Comparison of ENCODE assay signal across 11 cellular contexts in the genomic region with DNA sequence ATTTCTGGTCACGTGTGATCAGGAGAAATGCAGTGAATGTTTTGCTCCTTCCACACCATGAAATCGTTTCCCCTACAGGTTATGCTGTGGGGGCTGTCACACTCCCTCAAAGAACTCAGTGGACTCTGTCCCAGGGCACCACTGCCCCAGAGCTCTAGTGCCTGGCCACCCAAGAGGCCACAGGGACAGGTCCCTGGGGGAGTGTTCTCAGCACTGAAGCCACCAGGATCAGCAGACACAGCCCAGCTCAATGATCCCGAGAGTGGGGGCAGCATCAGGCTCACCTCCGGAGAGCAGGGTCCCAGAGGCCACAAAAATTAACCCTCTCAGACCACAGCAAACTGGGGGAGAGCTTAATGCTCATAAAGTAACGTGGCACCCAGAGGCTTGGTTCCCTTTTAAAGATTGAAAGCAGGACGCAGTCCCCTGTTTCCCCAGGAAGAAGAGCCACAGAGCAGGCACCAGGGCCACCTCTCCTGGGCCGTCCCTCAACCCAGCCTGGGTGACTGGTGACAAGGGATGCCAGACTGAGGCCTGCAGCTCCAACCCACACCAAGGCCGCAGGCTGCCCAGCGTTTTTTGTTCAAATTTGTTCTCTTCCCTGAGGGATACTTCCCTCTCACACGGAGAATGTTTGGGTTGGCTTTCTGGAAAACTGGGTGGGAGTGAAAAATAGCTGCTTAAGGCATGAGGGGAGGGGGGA.
"Had no signal": no experiment of that assay in that cellular context is flagged by ENCODE, and none has a peak within 500 bp of the region (broad histone marks: within the 10 kb centered on the region; RNA-seq: fewer than 3 reads in every experiment).

No MANE protein-coding gene starts in this region.

- H3K4me3 ChIP-seq: coronary artery, skin epidermis had no signal

- H3K4me2 ChIP-seq: SK-N-SH had no signal

- DNase-seq: activated CD4-positive, alpha-beta T cell treated with anti-CD3 and anti-CD28 coated beads for 48 hours; activated naive CD4-positive, alpha-beta T cell treated with anti-CD3 and anti-CD28 coated beads for 36 hours; caudate nucleus; effector memory CD8-positive, alpha-beta T cell; hippocampal formation; naive B cell; nucleus accumbens; SK-N-SH had no signal

- H3K9ac ChIP-seq: SK-N-SH had no signal

- H3K9me3 ChIP-seq: SK-N-SH had no signal

- H3K27ac ChIP-seq: coronary artery, epithelial cell of prostate had no signal

- ATAC-seq: effector memory CD8-positive, alpha-beta T cell had no signal
